In genomic region chr13:29573190-29573589, GRCh38 we compare ENCODE assay signal across 8 cellular contexts. TPM values are rescaled to one million over a fixed set of nuclear protein-coding genes. Genes with fewer than 3 reads are reported as not detected.
DNase-seq lines count a peak whose midpoint lies in the region; TF ChIP-seq lines count a peak whose summit lies in the region.

No MANE protein-coding gene starts in this region.

- H3K4me1 ChIP-seq in endodermal cell (ENCODE audit: control insufficient read depth, insufficient read depth, low read length) (peaks cover 2% of the 10 kb centered on the region), prostate gland (replicated peaks) (peaks cover 26% of the 10 kb centered on the region), Caco-2 (no peaks in the 10 kb centered on the region; the same call in 1 of the 2 replicates)

- H3K27me3 ChIP-seq in endodermal cell (ENCODE audit: control insufficient read depth, insufficient read depth, low read length, poor library complexity, severe bottlenecking): no peaks in the 10 kb centered on the region
- H3K27me3 ChIP-seq in prostate gland (replicated peaks; ENCODE audit: insufficient read depth): no peaks in the 10 kb centered on the region
- H3K27me3 ChIP-seq in Caco-2 (replicated peaks; ENCODE audit: control insufficient read depth, insufficient read depth, low read length): no peaks in the 10 kb centered on the region

- H3K4me3 ChIP-seq in endodermal cell (ENCODE audit: low read length) (no peak overlapping the region), prostate gland (no peak overlapping the region), Caco-2 (ENCODE audit: low read depth, low read length) (no peak overlapping the region)

- H3K36me3 ChIP-seq in endodermal cell (ENCODE audit: control insufficient read depth, insufficient read depth, low read length) (no peaks in the 10 kb centered on the region), prostate gland (no peaks in the 10 kb centered on the region), Caco-2 (ENCODE audit: control insufficient read depth, insufficient read depth, low read length) (no peaks in the 10 kb centered on the region)

- H3K27ac Mint-ChIP-seq in endodermal cell (no peak overlapping the region), Caco-2 (ENCODE audit: unreplicated experiment) (no peak overlapping the region)

- H3K9me3 Mint-ChIP-seq in endodermal cell: no peaks in the 10 kb centered on the region
- H3K9me3 Mint-ChIP-seq in Caco-2 (ENCODE audit: unreplicated experiment): no peaks in the 10 kb centered on the region

- H3K4me1 Mint-ChIP-seq in endodermal cell (peaks cover 21% of the 10 kb centered on the region), Caco-2 (ENCODE audit: low read depth, unreplicated experiment) (peaks cover 13% of the 10 kb centered on the region)

- H3K4me3 Mint-ChIP-seq in endodermal cell (no peak overlapping the region), Caco-2 (ENCODE audit: unreplicated experiment) (no peak overlapping the region)

- CTCF ChIA-PET in Caco-2 (lab: Charles Lee): no interaction called here

- intact Hi-C loops in prostate gland (cut with DNase I): no loop called here
- intact Hi-C loops in Caco-2 (cut with micrococcal nuclease; ENCODE audit: unreplicated experiment): no loop called here

- H3K27me3 Mint-ChIP-seq in endodermal cell (ENCODE audit: insufficient read depth) (no peaks in the 10 kb centered on the region), Caco-2 (ENCODE audit: insufficient read depth, unreplicated experiment) (no peaks in the 10 kb centered on the region)

- POLR2A ChIA-PET in Caco-2 (lab: Charles Lee): no interaction called here

- DNase-seq in NCI-H1417 (lab: John Stamatoyannopoulos, UW): peak in 2 of 3 experiments; percentile 21 to 33
- DNase-seq in NCI-H1417 treated with DMSO at 0.1 percent for 48 hours (lab: John Stamatoyannopoulos, UW): no peak
- peak; percentile 18 for DNase-seq in NCI-H2107 (lab: John Stamatoyannopoulos, UW)
- DNase-seq in endodermal cell: peak; percentile 39
- peak; percentile 69 for DNase-seq in prostate gland (ENCODE audit: low spot score)
- no peak for DNase-seq in glomerular visceral epithelial cell (ENCODE audit: extremely low spot score)
- DNase-seq in Caco-2: no peak
- no peak for DNase-seq in activated CD4-positive, alpha-beta T cell treated with anti-CD3 and anti-CD28 coated beads, Interleukin-2, amount 50 U/mL, for 48 hours

- H3K36me3 Mint-ChIP-seq in endodermal cell (ENCODE audit: low read depth) (no peaks in the 10 kb centered on the region), Caco-2 (ENCODE audit: insufficient read depth, unreplicated experiment) (peaks cover 54% of the 10 kb centered on the region)

- WGBS in endodermal cell (ENCODE audit: insufficient coverage in 1 of 2, insufficient read length in 1 of 2), 2 experiments: 82 to 85% methylated on average over 7 to 8 of the region's 8 CpGs
- 13% methylated on average over 8 of the region's 8 CpGs for WGBS in prostate gland

- no peak for TF ChIP-seq POLR2A in prostate gland (IDR thresholded peaks at IDR 0.05)

- no peak for TF ChIP-seq CTCF in endodermal cell (conservative IDR thresholded peaks at IDR 0.05)
- peak in 2 of 4 experiments; percentile 25 to 26 for TF ChIP-seq CTCF in prostate gland (IDR thresholded peaks at IDR 0.05)
- no peak for TF ChIP-seq CTCF in Caco-2 (IDR thresholded peaks at IDR 0.05; ENCODE audit: insufficient read depth in 1 of 2, low read depth in 1 of 2, low read length in 1 of 2, severe bottlenecking in 1 of 2, unreplicated experiment in 1 of 2)

- no TSS peak for BruUV-seq in Caco-2 (replicated peaks; lab: Mats Ljungman, UMichigan)

- no peak overlapping the region for H3K9ac ChIP-seq in endodermal cell (ENCODE audit: extremely low read depth, low read length, poor library complexity, severe bottlenecking)

- H3K27ac ChIP-seq in endodermal cell (ENCODE audit: low read depth, low read length): no peak overlapping the region
- H3K27ac ChIP-seq in prostate gland: peak overlapping the region; percentile 2 to 66

- H3K9me3 ChIP-seq in endodermal cell (ENCODE audit: control insufficient read depth, low read length) (no peaks in the 10 kb centered on the region), prostate gland (no peaks in the 10 kb centered on the region), Caco-2 (no peaks in the 10 kb centered on the region)

RNA-seq across cellular contexts. Expression of gene SLC7A1, which starts 22.3 kb away (rescaled TPM):
- total RNA-seq in endodermal cell (10 to 100 TPM; 26.0 to 27.3 TPM), prostate gland (10 to 100 TPM; 19.1 to 35.3 TPM), Caco-2 (2022) (164 and 180 TPM in 2 replicates)
- 28.0 TPM for polyA plus RNA-seq in endodermal cell (2013, experiment 1 of 2)
- 19.5 TPM for polyA plus RNA-seq in endodermal cell (2013, experiment 2 of 2)

Comparison
In these comparisons a context has a peak if more than half of its experiments do, and no peak if none do; other contexts are left out.
1. DNase-seq: peak in NCI-H1417 (2 of 3), NCI-H2107 (single experiment), endodermal cell (single experiment) and prostate gland (single experiment); none in NCI-H1417 treated with DMSO at 0.1 percent for 48 hours (single experiment), glomerular visceral epithelial cell (single experiment), Caco-2 (0 of 2) and activated CD4-positive, alpha-beta T cell treated with anti-CD3 and anti-CD28 coated beads, Interleukin-2, amount 50 U/mL, for 48 hours (0 of 2).